In genomic region chr1:25196830-25197229, GRCh38 we compare ENCODE assay signal across 2 cellular contexts.
A peak's percentile ranks its signal among the peaks of the same experiment; 100 is the strongest.
TF ChIP-seq lines count a peak whose summit lies in the region.

No MANE protein-coding gene starts in this region.

TF ChIP-seq in HEK293T, 16 proteins besides CTCF, POLR2A, EP300 and RAD21:
- no peak for TF ChIP-seq SUZ12 (IDR thresholded peaks at IDR 0.05)
- TF ChIP-seq LEF1 (IDR thresholded peaks at IDR 0.05; ENCODE audit: borderline replicate concordance), result no peak
- TF ChIP-seq PKNOX1 (IDR thresholded peaks at IDR 0.05), result peak; percentile 22; the same call in 1 of the 2 replicates

TF ChIP-seq in K562, 482 proteins besides CTCF, POLR2A, EP300 and RAD21:
- TF ChIP-seq ZFP36 (IDR thresholded peaks at IDR 0.05; ENCODE audit: low read depth, low read length, partially characterized antibody), result peak; percentile 31
- TF ChIP-seq RBBP5 (IDR thresholded peaks at IDR 0.05; ENCODE audit: borderline replicate concordance, insufficient read depth, low read length, poor library complexity, severe bottlenecking), result no peak
- no peak for TF ChIP-seq TBL1XR1 (IDR thresholded peaks at IDR 0.05; ENCODE audit: low read length in 2 of 2)
- no peak for TF ChIP-seq ZNF263 (CRISPR knock-in tag; IDR thresholded peaks at IDR 0.05; ENCODE audit: borderline replicate concordance)
- TF ChIP-seq ILF3 (IDR thresholded peaks at IDR 0.05; ENCODE audit: borderline replicate concordance), result no peak
- no peak for TF ChIP-seq ZNF121 (CRISPR knock-in tag; conservative IDR thresholded peaks at IDR 0.05)
